Comparison of ENCODE assay signal across 1 cellular context in the genomic region with DNA sequence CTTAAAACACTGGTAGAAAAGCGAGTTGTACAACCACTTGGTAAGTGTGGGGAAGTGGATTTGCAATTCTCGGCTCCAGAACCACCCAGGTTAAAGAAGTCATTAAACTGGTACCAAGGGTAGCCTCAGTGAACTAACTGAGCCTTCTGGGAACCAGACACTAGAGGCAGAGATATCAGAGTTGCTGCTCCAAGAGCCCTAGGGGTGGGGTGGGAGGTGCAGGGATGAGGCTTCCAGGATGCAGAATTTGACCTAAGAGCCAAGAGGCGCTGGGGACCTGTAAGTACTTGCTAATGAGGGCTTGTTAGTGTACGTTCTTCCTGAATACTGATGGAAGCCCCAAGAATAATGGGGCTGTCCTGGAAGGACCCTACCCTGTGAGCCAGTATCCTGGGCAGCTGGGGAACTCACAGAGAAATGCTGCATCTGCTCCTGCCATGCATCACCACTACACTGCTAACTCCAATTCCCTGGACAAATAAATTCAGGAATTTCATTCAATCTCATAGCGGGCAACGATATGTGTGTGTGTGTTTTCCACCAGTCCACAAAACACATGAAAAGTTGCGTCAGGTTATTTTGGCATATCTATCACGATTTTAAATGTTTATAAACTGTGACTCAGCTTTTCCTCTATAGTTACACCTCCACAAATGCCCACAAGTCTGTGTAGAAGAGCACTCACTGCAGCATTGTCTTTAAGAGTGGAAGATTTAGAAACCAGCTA.
TF ChIP-seq lines count a peak whose summit lies in the region.

No MANE protein-coding gene starts in this region.

TF ChIP-seq in WTC11, 78 proteins besides CTCF, POLR2A, EP300 and RAD21 (continued from another document):
- no peak for TF ChIP-seq USF2 (CRISPR knock-in tag; IDR thresholded peaks at IDR 0.05)
- no peak for TF ChIP-seq ZNF317 (CRISPR knock-in tag; IDR thresholded peaks at IDR 0.05; ENCODE audit: borderline replicate concordance, low read depth)
- no peak for TF ChIP-seq USF1 (CRISPR knock-in tag; IDR thresholded peaks at IDR 0.05)
- no peak for TF ChIP-seq SOX15 (CRISPR knock-in tag; IDR thresholded peaks at IDR 0.05)
- TF ChIP-seq TCF7 (CRISPR knock-in tag; IDR thresholded peaks at IDR 0.05; ENCODE audit: low read depth): no peak
- TF ChIP-seq, protein P1, sequence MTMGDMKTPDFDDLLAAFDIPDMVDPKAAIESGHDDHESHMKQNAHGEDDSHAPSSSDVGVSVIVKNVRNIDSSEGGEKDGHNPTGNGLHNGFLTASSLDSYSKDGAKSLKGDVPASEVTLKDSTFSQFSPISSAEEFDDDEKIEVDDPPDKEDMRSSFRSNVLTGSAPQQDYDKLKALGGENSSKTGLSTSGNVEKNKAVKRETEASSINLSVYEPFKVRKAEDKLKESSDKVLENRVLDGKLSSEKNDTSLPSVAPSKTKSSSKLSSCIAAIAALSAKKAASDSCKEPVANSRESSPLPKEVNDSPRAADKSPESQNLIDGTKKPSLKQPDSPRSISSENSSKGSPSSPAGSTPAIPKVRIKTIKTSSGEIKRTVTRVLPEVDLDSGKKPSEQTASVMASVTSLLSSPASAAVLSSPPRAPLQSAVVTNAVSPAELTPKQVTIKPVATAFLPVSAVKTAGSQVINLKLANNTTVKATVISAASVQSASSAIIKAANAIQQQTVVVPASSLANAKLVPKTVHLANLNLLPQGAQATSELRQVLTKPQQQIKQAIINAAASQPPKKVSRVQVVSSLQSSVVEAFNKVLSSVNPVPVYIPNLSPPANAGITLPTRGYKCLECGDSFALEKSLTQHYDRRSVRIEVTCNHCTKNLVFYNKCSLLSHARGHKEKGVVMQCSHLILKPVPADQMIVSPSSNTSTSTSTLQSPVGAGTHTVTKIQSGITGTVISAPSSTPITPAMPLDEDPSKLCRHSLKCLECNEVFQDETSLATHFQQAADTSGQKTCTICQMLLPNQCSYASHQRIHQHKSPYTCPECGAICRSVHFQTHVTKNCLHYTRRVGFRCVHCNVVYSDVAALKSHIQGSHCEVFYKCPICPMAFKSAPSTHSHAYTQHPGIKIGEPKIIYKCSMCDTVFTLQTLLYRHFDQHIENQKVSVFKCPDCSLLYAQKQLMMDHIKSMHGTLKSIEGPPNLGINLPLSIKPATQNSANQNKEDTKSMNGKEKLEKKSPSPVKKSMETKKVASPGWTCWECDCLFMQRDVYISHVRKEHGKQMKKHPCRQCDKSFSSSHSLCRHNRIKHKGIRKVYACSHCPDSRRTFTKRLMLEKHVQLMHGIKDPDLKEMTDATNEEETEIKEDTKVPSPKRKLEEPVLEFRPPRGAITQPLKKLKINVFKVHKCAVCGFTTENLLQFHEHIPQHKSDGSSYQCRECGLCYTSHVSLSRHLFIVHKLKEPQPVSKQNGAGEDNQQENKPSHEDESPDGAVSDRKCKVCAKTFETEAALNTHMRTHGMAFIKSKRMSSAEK (CRISPR knock-in tag; IDR thresholded peaks at IDR 0.05; ENCODE audit: borderline replicate concordance): no peak
- no peak for TF ChIP-seq EMX1 (CRISPR knock-in tag; IDR thresholded peaks at IDR 0.05)
- no peak for TF ChIP-seq RORB (CRISPR knock-in tag; IDR thresholded peaks at IDR 0.05)
- TF ChIP-seq, protein P2, sequence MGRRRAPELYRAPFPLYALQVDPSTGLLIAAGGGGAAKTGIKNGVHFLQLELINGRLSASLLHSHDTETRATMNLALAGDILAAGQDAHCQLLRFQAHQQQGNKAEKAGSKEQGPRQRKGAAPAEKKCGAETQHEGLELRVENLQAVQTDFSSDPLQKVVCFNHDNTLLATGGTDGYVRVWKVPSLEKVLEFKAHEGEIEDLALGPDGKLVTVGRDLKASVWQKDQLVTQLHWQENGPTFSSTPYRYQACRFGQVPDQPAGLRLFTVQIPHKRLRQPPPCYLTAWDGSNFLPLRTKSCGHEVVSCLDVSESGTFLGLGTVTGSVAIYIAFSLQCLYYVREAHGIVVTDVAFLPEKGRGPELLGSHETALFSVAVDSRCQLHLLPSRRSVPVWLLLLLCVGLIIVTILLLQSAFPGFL (CRISPR knock-in tag; IDR thresholded peaks at IDR 0.05; ENCODE audit: borderline replicate concordance): no peak
